Comparison of ENCODE assay signal across 1 cellular context in genomic region chr2:217077841-217078407, GRCh38.
TF ChIP-seq lines count a peak whose summit lies in the region.

No MANE protein-coding gene starts in this region.

TF ChIP-seq in K562, 482 proteins besides CTCF, POLR2A, EP300 and RAD21 (continued from another document and continues in another):
- no peak for TF ChIP-seq HNRNPUL1 (IDR thresholded peaks at IDR 0.05; ENCODE audit: low read length)
- TF ChIP-seq ZNF277 (CRISPR knock-in tag; IDR thresholded peaks at IDR 0.05; ENCODE audit: borderline replicate concordance), result no peak
- no peak for TF ChIP-seq JUN (IDR thresholded peaks at IDR 0.05; ENCODE audit: borderline replicate concordance, low read depth, low read length)
- no peak for TF ChIP-seq JUN (CRISPR knock-in tag; IDR thresholded peaks at IDR 0.05; ENCODE audit: borderline replicate concordance)
- TF ChIP-seq MNT (conservative IDR thresholded peaks at IDR 0.05), result peak in 1 of 2 experiments; percentile 48; a peak in 1 of 4 replicates
- no peak for TF ChIP-seq BCL6 (CRISPR knock-in tag; IDR thresholded peaks at IDR 0.05)
- no peak for TF ChIP-seq KAT8 (IDR thresholded peaks at IDR 0.05; ENCODE audit: low read depth)
- TF ChIP-seq SMAD1 (IDR thresholded peaks at IDR 0.05; ENCODE audit: low read depth, low read length, partially characterized antibody), result no peak
- TF ChIP-seq TBL1XR1 (IDR thresholded peaks at IDR 0.05; ENCODE audit: low read length in 2 of 2), result no peak
- TF ChIP-seq ARNT (IDR thresholded peaks at IDR 0.05), result peak in 1 of 2 experiments; percentile 73; a peak in 1 of 4 replicates
- no peak for TF ChIP-seq RUNX1 (IDR thresholded peaks at IDR 0.05; ENCODE audit: low read depth)
- no peak for TF ChIP-seq RB1 (IDR thresholded peaks at IDR 0.05; ENCODE audit: low read depth)
- TF ChIP-seq MCM3 (IDR thresholded peaks at IDR 0.05), result no peak
- no peak for TF ChIP-seq ZNF609 (CRISPR knock-in tag; IDR thresholded peaks at IDR 0.05; ENCODE audit: borderline replicate concordance)
- no peak for TF ChIP-seq RNF2 (IDR thresholded peaks at IDR 0.05)
- no peak for TF ChIP-seq SRSF1 (IDR thresholded peaks at IDR 0.05; ENCODE audit: low read depth, low read length)
- no peak for TF ChIP-seq DEAF1 (CRISPR knock-in tag; IDR thresholded peaks at IDR 0.05)
- TF ChIP-seq ZFP36 (IDR thresholded peaks at IDR 0.05; ENCODE audit: low read depth, low read length, partially characterized antibody), result no peak
- no peak for TF ChIP-seq C11orf30 (IDR thresholded peaks at IDR 0.05; ENCODE audit: low read depth)
- peak in 1 of 3 experiments; percentile 46; a peak in 1 of 6 replicates for TF ChIP-seq ZBTB11 (CRISPR knock-in tag; IDR thresholded peaks at IDR 0.05)
- TF ChIP-seq ATF6 (CRISPR knock-in tag; IDR thresholded peaks at IDR 0.05), result no peak
- no peak for TF ChIP-seq GABPB2 (CRISPR knock-in tag; conservative IDR thresholded peaks at IDR 0.05)
- no peak for TF ChIP-seq ETS1 (conservative IDR thresholded peaks at IDR 0.05; ENCODE audit: control insufficient read depth, low read depth, low read length)
- no peak for TF ChIP-seq LARP7 (IDR thresholded peaks at IDR 0.05)
- TF ChIP-seq CHD2 (IDR thresholded peaks at IDR 0.05; ENCODE audit: low read depth, low read length), result no peak
- no peak for TF ChIP-seq CBX2 (IDR thresholded peaks at IDR 0.05; ENCODE audit: insufficient read depth, low read length, poor library complexity, severe bottlenecking)
- no peak for TF ChIP-seq SIX5 (IDR thresholded peaks at IDR 0.05; ENCODE audit: borderline replicate concordance in 1 of 2, insufficient read depth in 1 of 2, low read depth in 1 of 2, low read length in 2 of 2)
- TF ChIP-seq PKNOX1 (IDR thresholded peaks at IDR 0.05), result 0 out of 2 replicates have a peak, but pooled peaks have one; percentile 21
- no peak for TF ChIP-seq NR2F6 (CRISPR knock-in tag; IDR thresholded peaks at IDR 0.05)
- TF ChIP-seq CHD4 (IDR thresholded peaks at IDR 0.05; ENCODE audit: insufficient read depth, insufficient replicate concordance, low read depth, low read length, poor library complexity, severe bottlenecking), result no peak
- TF ChIP-seq ZBTB7A (IDR thresholded peaks at IDR 0.05; ENCODE audit: borderline replicate concordance, control insufficient read depth, low read depth, low read length), result no peak
- no peak for TF ChIP-seq TFAP4 (CRISPR knock-in tag; IDR thresholded peaks at IDR 0.05; ENCODE audit: borderline replicate concordance)
- no peak for TF ChIP-seq RAD51 (IDR thresholded peaks at IDR 0.05; ENCODE audit: borderline replicate concordance, low read depth)
- no peak for TF ChIP-seq BCOR (IDR thresholded peaks at IDR 0.05)
- TF ChIP-seq SETDB1 (IDR thresholded peaks at IDR 0.05; ENCODE audit: low read length), result no peak
- no peak for TF ChIP-seq NR2C1 (IDR thresholded peaks at IDR 0.05)
- TF ChIP-seq NR2C1 (tag; IDR thresholded peaks at IDR 0.05), result peak; percentile 64
- no peak for TF ChIP-seq ZBTB17 (CRISPR knock-in tag; IDR thresholded peaks at IDR 0.05)
- no peak for TF ChIP-seq ZNF217 (CRISPR knock-in tag; IDR thresholded peaks at IDR 0.05)
- TF ChIP-seq TEAD2 (tag; IDR thresholded peaks at IDR 0.05), result no peak
- no peak for TF ChIP-seq ZNF764 (CRISPR knock-in tag; IDR thresholded peaks at IDR 0.05; ENCODE audit: low read depth)
- TF ChIP-seq NUFIP1 (IDR thresholded peaks at IDR 0.05; ENCODE audit: partially characterized antibody), result no peak
- TF ChIP-seq ZNF551 (CRISPR knock-in tag; IDR thresholded peaks at IDR 0.05), result no peak
- TF ChIP-seq SP2 (IDR thresholded peaks at IDR 0.05; ENCODE audit: extremely low read depth, low read depth, low read length, poor library complexity, severe bottlenecking), result no peak
- TF ChIP-seq BRF2 (IDR thresholded peaks at IDR 0.05; ENCODE audit: borderline replicate concordance, insufficient read depth, insufficient read length), result no peak
- TF ChIP-seq RBM15 (IDR thresholded peaks at IDR 0.05; ENCODE audit: insufficient read depth, low read length), result no peak
- TF ChIP-seq PTRF (tag; IDR thresholded peaks at IDR 0.05), result no peak
- no peak for TF ChIP-seq ZNF79 (CRISPR knock-in tag; IDR thresholded peaks at IDR 0.05; ENCODE audit: low read depth)
